ENCODE assay signal across 18 cellular contexts in genomic region chr12:62692884-62693283, GRCh38.
DNase-seq lines count a peak whose midpoint lies in the region; ATAC-seq and TF ChIP-seq lines count a peak whose summit lies in the region.
"Had no signal": no experiment of that assay in that cellular context is flagged by ENCODE, and none has a peak within 500 bp of the region (broad histone marks: within the 10 kb centered on the region; RNA-seq: fewer than 3 reads in every experiment).

No MANE protein-coding gene starts in this region.

- H3K27me3 ChIP-seq in endodermal cell (ENCODE audit: control insufficient read depth, insufficient read depth, low read length, poor library complexity, severe bottlenecking) = no peaks in the 10 kb centered on the region
- no peaks in the 10 kb centered on the region for H3K27me3 ChIP-seq in neural progenitor cell

- H3K27ac Mint-ChIP-seq in endodermal cell (no peak overlapping the region), neural progenitor cell (no peak overlapping the region)
- H3K27ac Mint-ChIP-seq in T-helper 2 cell treated with Interferon-gamma antibody and Interleukin-4, amounts not matched to agents 5 μg/mL and 100 μg/mL, for 36 hours = no peak overlapping the region
- H3K27ac Mint-ChIP-seq: activated naive CD4-positive, alpha-beta T cell treated with anti-CD3 and anti-CD28 coated beads, Interleukin-2, amount 10 ng/mL, durations not matched to agents 7 days and 5 days; CD4-positive, CD25-positive, alpha-beta regulatory T cell; stimulated activated naive CD8-positive, alpha-beta T cell treated with anti-CD3 and anti-CD28 coated beads, Interleukin-15, amount 100 ng/mL, for 72 hours had no signal

- H3K4me3 Mint-ChIP-seq in endodermal cell (no peak overlapping the region), neural progenitor cell (no peak overlapping the region)
- H3K4me3 Mint-ChIP-seq in T-helper 2 cell treated with Interferon-gamma antibody and Interleukin-4, amounts not matched to agents 5 μg/mL and 100 μg/mL, for 36 hours = no peak overlapping the region
- H3K4me3 Mint-ChIP-seq: activated naive CD4-positive, alpha-beta T cell treated with anti-CD3 and anti-CD28 coated beads, Interleukin-2, amount 10 ng/mL, durations not matched to agents 7 days and 5 days; CD4-positive, CD25-positive, alpha-beta regulatory T cell; stimulated activated naive CD8-positive, alpha-beta T cell treated with anti-CD3 and anti-CD28 coated beads, Interleukin-15, amount 100 ng/mL, for 72 hours had no signal

- H3K9me3 Mint-ChIP-seq in endodermal cell (peaks cover 7% of the 10 kb centered on the region), neural progenitor cell (peaks cover 2% of the 10 kb centered on the region)
- no peaks in the 10 kb centered on the region for H3K9me3 Mint-ChIP-seq in T-helper 2 cell treated with Interferon-gamma antibody and Interleukin-4, amounts not matched to agents 5 μg/mL and 100 μg/mL, for 36 hours
- H3K9me3 Mint-ChIP-seq: activated naive CD4-positive, alpha-beta T cell treated with anti-CD3 and anti-CD28 coated beads, Interleukin-2, amount 10 ng/mL, durations not matched to agents 7 days and 5 days; CD4-positive, CD25-positive, alpha-beta regulatory T cell; stimulated activated naive CD8-positive, alpha-beta T cell treated with anti-CD3 and anti-CD28 coated beads, Interleukin-15, amount 100 ng/mL, for 72 hours had no signal

- 88 to 94% methylated on average over 4 to 7 of the region's 7 CpGs for WGBS in endodermal cell (ENCODE audit: insufficient coverage in 1 of 2, insufficient read length in 1 of 2), 2 experiments

- H3K4me1 ChIP-seq in endodermal cell (ENCODE audit: control insufficient read depth, insufficient read depth, low read length) = peaks cover 7% of the 10 kb centered on the region
- peaks cover 11% of the 10 kb centered on the region for H3K4me1 ChIP-seq in neural progenitor cell

- peaks cover 7% of the 10 kb centered on the region for H3F3A ChIP-seq in neural progenitor cell (ENCODE audit: low read depth)

- no peaks in the 10 kb centered on the region for H4K20me1 ChIP-seq in neural progenitor cell (ENCODE audit: low read depth)

- H3K36me3 ChIP-seq in endodermal cell (ENCODE audit: control insufficient read depth, insufficient read depth, low read length) (peaks cover 13% of the 10 kb centered on the region), neural progenitor cell (no peaks in the 10 kb centered on the region)

- no peak overlapping the region for H3K4me2 ChIP-seq in neural progenitor cell

- H2AFZ ChIP-seq in neural progenitor cell (replicated peaks) = peak overlapping the region; percentile 64

- H3K27me3 Mint-ChIP-seq in endodermal cell (ENCODE audit: insufficient read depth) (no peaks in the 10 kb centered on the region), neural progenitor cell (ENCODE audit: insufficient read depth, low read depth) (no peaks in the 10 kb centered on the region)
- H3K27me3 Mint-ChIP-seq in T-helper 2 cell treated with Interferon-gamma antibody and Interleukin-4, amounts not matched to agents 5 μg/mL and 100 μg/mL, for 36 hours (ENCODE audit: low read depth) = peaks cover 11% of the 10 kb centered on the region
- H3K27me3 Mint-ChIP-seq: stimulated activated naive CD8-positive, alpha-beta T cell treated with anti-CD3 and anti-CD28 coated beads, Interleukin-15, amount 100 ng/mL, for 72 hours had no signal

- no peak for TF ChIP-seq CTCF in endodermal cell (conservative IDR thresholded peaks at IDR 0.05)
- no peak for TF ChIP-seq CTCF in neural progenitor cell (IDR thresholded peaks at IDR 0.05)

- H3K9me3 ChIP-seq in endodermal cell (ENCODE audit: control insufficient read depth, low read length) = peaks cover 20% of the 10 kb centered on the region
- H3K9me3 ChIP-seq in neural progenitor cell (ENCODE audit: low read depth) = no peaks in the 10 kb centered on the region

- no peak overlapping the region for H3K4me3 ChIP-seq in endodermal cell (ENCODE audit: low read length)
- no peak overlapping the region for H3K4me3 ChIP-seq in neural progenitor cell

- H3K9ac ChIP-seq in endodermal cell (ENCODE audit: extremely low read depth, low read length, poor library complexity, severe bottlenecking) (no peak overlapping the region), neural progenitor cell (no peak overlapping the region)

- H3K4me1 Mint-ChIP-seq in endodermal cell = peaks cover 24% of the 10 kb centered on the region
- peaks cover 18% of the 10 kb centered on the region for H3K4me1 Mint-ChIP-seq in neural progenitor cell
- peaks cover 1% of the 10 kb centered on the region for H3K4me1 Mint-ChIP-seq in T-helper 2 cell treated with Interferon-gamma antibody and Interleukin-4, amounts not matched to agents 5 μg/mL and 100 μg/mL, for 36 hours (ENCODE audit: low read depth)
- H3K4me1 Mint-ChIP-seq: CD4-positive, CD25-positive, alpha-beta regulatory T cell had no signal

- H3K36me3 Mint-ChIP-seq in endodermal cell (ENCODE audit: low read depth) = peaks cover 59% of the 10 kb centered on the region
- H3K36me3 Mint-ChIP-seq in neural progenitor cell = peaks cover 38% of the 10 kb centered on the region
- H3K36me3 Mint-ChIP-seq in T-helper 2 cell treated with Interferon-gamma antibody and Interleukin-4, amounts not matched to agents 5 μg/mL and 100 μg/mL, for 36 hours (ENCODE audit: low read depth) = no peaks in the 10 kb centered on the region
- H3K36me3 Mint-ChIP-seq: activated naive CD4-positive, alpha-beta T cell treated with anti-CD3 and anti-CD28 coated beads, Interleukin-2, amount 10 ng/mL, durations not matched to agents 7 days and 5 days; CD4-positive, CD25-positive, alpha-beta regulatory T cell had no signal

- DNase-seq in AG20443 (ENCODE audit: low spot score) (peak; percentile 36), M059J (ENCODE audit: low read depth) (peak; percentile 92), endodermal cell (no peak), neural progenitor cell (ENCODE audit: low spot score) (no peak), T-helper 9 cell (no peak)
- DNase-seq in T-helper 2 cell treated with Interferon-gamma antibody and Interleukin-4, amounts not matched to agents 5 μg/mL and 100 μg/mL, for 36 hours (ENCODE audit: low spot score) = no peak
- DNase-seq: activated CD8-positive, alpha-beta memory T cell treated with anti-CD3 and anti-CD28 coated beads for 24 hours; activated naive CD4-positive, alpha-beta T cell treated with anti-CD3 and anti-CD28 coated beads, Interleukin-2, amount 10 ng/mL, durations not matched to agents 7 days and 5 days; CD4-positive, CD25-positive, alpha-beta regulatory T cell; cortex of kidney; islet precursor cell; NCI-H1105 treated with DMSO at 0.1 percent for 48 hours; NCI-H510A; stimulated activated naive CD8-positive, alpha-beta T cell treated with anti-CD3 and anti-CD28 coated beads, Interleukin-15, amount 100 ng/mL, for 72 hours had no signal

- H3K27ac ChIP-seq in endodermal cell (ENCODE audit: low read depth, low read length) (peak overlapping the region; percentile 93), neural progenitor cell (no peak overlapping the region)

- ATAC-seq in GM18511 (IDR thresholded peaks at IDR 0.05; ENCODE audit: unreplicated experiment) (no peak), HG02852 (IDR thresholded peaks at IDR 0.05; ENCODE audit: unreplicated experiment) (no peak)
- ATAC-seq: HCT116; HepG2; stimulated activated naive CD8-positive, alpha-beta T cell treated with anti-CD3 and anti-CD28 coated beads, Interleukin-15, amount 100 ng/mL, for 72 hours had no signal

- H3K79me2 ChIP-seq in neural progenitor cell (ENCODE audit: low read depth) = no peaks in the 10 kb centered on the region

Comparison
In these comparisons a context has a peak if more than half of its experiments do, and no peak if none do; other contexts are left out.
1. DNase-seq: peak in AG20443 (single experiment) and M059J (single experiment); none in endodermal cell (single experiment), neural progenitor cell (single experiment), T-helper 9 cell (single experiment) and T-helper 2 cell treated with Interferon-gamma antibody and Interleukin-4, amounts not matched to agents 5 μg/mL and 100 μg/mL, for 36 hours (single experiment).